In genomic region chr19:28046932-28047331, GRCh38 we compare ENCODE assay signal across 7 cellular contexts.
"Had no signal": no experiment of that assay in that cellular context is flagged by ENCODE, and none has a peak within 500 bp of the region (broad histone marks: within the 10 kb centered on the region; RNA-seq: fewer than 3 reads in every experiment).

No MANE protein-coding gene starts in this region.

- FAIRE-seq: HepG2, HTR-8/SVneo, K562 had no signal

- H3K27ac ChIP-seq: HL-60 had no signal

- H3K4me3 ChIP-seq: K562 had no signal

- H3K27ac Mint-ChIP-seq: IgD-negative memory B cell had no signal

- H3K27me3 Mint-ChIP-seq: IgD-negative memory B cell had no signal

- DNase-seq: IMR-90, KBM-7 had no signal

- H3K4me1 Mint-ChIP-seq: IgD-negative memory B cell had no signal
